ENCODE assay signal across 2 cellular contexts in the genomic region with DNA sequence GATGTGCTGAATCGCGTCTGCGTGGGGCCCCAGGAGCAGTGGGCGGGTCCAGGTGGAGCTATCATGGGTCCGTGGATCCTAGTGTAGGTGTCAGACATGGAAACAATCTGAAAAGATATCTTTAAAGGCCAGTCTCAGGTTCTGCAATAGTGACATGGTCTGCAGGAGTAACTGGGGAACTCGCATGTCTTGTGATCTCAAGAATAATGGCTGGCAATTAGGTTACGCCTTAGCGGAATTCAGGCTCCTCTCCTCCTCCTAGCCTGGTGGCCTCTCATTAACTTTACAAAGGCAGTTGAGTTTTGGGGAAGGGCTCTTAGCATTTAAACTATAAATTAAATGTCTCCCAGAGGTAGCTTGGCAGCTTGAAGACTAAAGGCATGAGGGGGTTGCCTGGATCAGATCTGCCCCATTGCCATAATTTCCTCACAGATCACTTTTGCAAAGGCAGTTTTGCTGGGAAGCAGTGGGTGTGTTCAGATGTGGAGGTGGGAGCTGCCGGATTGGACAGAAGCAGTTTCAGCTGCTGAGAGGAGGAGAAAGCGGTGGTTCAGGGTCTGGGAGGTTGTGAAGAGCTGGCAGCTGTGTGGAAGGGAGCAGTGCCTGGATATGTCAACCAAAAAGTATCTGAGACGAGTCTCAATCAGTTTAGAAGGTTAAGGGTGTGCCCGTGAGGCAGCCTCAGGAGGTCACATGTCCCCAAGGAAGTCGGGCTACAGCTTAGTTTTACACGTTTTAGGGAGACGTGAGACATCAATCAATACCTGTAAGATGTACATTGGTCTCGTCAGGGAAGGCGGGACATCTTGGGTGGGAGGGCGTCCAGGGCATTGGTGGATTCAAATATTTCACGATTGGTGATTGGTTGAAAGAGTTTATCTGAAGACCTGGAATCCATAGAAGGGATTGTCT.
TF ChIP-seq lines count a peak whose summit lies in the region.

No MANE protein-coding gene starts in this region.

TF ChIP-seq in HCT116, 20 proteins besides CTCF, POLR2A, EP300 and RAD21:
- peak; percentile 86 for TF ChIP-seq SP1 (IDR thresholded peaks at IDR 0.05; ENCODE audit: low read depth)
- TF ChIP-seq TCF7L2 (IDR thresholded peaks at IDR 0.05; ENCODE audit: borderline replicate concordance, extremely low read depth, insufficient read depth, insufficient read length) = peak; percentile 73
- TF ChIP-seq, protein P1, sequence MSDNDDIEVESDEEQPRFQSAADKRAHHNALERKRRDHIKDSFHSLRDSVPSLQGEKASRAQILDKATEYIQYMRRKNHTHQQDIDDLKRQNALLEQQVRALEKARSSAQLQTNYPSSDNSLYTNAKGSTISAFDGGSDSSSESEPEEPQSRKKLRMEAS (IDR thresholded peaks at IDR 0.05) = peak; percentile 42; the same call in 1 of the 2 replicates
- no peak for TF ChIP-seq CBX3 (IDR thresholded peaks at IDR 0.05; ENCODE audit: low read depth)
- TF ChIP-seq ELF1 (IDR thresholded peaks at IDR 0.05; ENCODE audit: borderline replicate concordance, low read depth) = no peak

TF ChIP-seq in H1, 55 proteins besides CTCF, POLR2A, EP300 and RAD21:
- TF ChIP-seq, protein P2, sequence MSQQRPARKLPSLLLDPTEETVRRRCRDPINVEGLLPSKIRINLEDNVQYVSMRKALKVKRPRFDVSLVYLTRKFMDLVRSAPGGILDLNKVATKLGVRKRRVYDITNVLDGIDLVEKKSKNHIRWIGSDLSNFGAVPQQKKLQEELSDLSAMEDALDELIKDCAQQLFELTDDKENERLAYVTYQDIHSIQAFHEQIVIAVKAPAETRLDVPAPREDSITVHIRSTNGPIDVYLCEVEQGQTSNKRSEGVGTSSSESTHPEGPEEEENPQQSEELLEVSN (IDR thresholded peaks at IDR 0.05) = peak; percentile 44
- TF ChIP-seq ASH2L (IDR thresholded peaks at IDR 0.05; ENCODE audit: low read length) (peak; percentile 38), SIN3A (conservative IDR thresholded peaks at IDR 0.05 in 1 of 2, IDR thresholded peaks at IDR 0.05 in 1 of 2; ENCODE audit: low read depth in 1 of 2, low read length in 2 of 2) (peak; percentile 37 to 42; a peak in 1 of 4 replicates), SP2 (IDR thresholded peaks at IDR 0.05; ENCODE audit: low read length) (peak; percentile 48; the same call in 1 of the 2 replicates), SP1 (IDR thresholded peaks at IDR 0.05; ENCODE audit: low read depth, low read length) (peak; percentile 89), HDAC2 (IDR thresholded peaks at IDR 0.05; ENCODE audit: borderline replicate concordance in 1 of 2, low read depth in 2 of 2, low read length in 2 of 2) (no peak), TBP (IDR thresholded peaks at IDR 0.05; ENCODE audit: low read depth, low read length) (peak; percentile 14; the same call in 1 of the 2 replicates), SAP30 (IDR thresholded peaks at IDR 0.05; ENCODE audit: insufficient read depth, insufficient replicate concordance, low read length) (no peak), POU5F1 (IDR thresholded peaks at IDR 0.05; ENCODE audit: low read depth, low read length) (no peak), JUN (IDR thresholded peaks at IDR 0.05; ENCODE audit: low read depth, low read length) (no peak)
